In the genomic region with DNA sequence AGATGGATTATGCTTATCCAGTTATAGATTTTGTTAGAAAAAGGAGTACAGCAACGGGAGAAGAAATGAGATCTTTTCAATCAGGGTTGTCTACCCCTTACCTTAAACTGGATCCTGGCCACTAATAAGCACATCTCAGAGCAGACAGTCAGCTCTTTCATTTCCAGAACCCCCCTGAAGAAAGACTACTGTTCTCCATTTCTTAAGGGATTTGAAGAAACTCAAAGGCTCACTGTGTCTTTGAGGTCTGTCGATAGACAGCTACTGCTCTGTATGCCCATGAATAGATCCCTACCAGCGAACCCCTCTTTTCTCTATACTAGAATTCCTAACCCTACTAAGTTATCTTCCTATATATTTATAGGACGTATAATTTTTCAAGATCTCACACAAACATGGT, we compare ENCODE assay signal across 1 cellular context.
TF ChIP-seq lines count a peak whose summit lies in the region.

No MANE protein-coding gene starts in this region.

TF ChIP-seq in GM23338, 12 proteins besides CTCF, POLR2A, EP300 and RAD21 (continued from another document):
- no peak for TF ChIP-seq ZNF462 (CRISPR knock-in tag; IDR thresholded peaks at IDR 0.05)
- no peak for TF ChIP-seq POLR2AphosphoS5 (IDR thresholded peaks at IDR 0.05; ENCODE audit: low read depth)
